In the genomic region with DNA sequence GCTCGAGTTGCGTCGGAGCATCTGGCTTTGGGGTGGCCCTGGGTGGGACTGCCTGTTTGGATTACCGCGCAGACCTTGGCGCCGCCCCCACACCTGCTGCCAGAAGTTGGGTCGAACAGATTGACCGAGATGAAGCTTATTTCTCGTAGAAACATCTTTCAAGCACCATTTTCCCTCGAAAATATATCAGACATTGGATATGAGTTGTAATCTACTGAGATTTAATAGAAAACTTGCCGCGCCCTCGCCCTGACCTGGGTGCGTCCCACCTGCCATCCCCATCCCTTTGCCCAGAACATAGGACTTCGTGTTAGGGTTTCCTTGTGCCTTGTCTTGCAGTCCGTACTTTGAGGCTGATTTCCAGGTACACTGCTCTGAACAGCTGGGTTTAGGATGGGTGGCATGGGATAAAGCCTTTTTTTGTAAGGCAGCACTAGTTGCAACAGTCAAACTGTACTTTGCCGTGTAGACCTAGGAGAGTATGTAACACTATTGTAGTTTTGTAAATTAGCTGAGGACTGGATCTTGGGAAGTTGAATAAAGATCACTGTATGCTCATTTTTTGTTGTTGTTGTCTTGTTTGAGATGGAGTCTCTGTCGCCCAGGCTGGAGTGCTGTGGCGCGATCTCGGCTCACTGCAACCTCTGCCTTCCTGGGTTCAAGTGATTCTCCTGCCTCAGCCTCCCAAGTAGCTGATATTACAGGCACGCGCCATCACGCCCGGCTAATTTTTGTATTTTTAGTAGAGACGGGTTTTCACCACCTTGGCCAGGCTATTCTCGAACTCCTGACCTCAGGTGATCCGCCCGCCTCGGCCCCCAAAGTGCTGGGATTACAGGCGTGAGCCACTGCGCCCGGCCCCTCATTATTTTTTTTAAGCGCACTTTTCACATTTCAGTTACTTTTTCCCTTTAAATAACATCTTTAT, we compare ENCODE assay signal across 8 cellular contexts. TPM values are rescaled to one million over a fixed set of nuclear protein-coding genes. Genes with fewer than 3 reads are reported as not detected.
DNase-seq lines count a peak whose midpoint lies in the region; ATAC-seq and TF ChIP-seq lines count a peak whose summit lies in the region.

No MANE protein-coding gene starts in this region.

- H3K27ac ChIP-seq in Peyer's patch = peak overlapping the region; percentile 98 to 99 (median 98)
- H3K27ac ChIP-seq in fibroblast of lung (ENCODE audit: insufficient read depth, low read length) = peak overlapping the region; percentile 97
- H3K27ac ChIP-seq in sigmoid colon = peak overlapping the region; percentile 97 to 100 (median 98)

- TF ChIP-seq EP300 in sigmoid colon (IDR thresholded peaks at IDR 0.05) = no peak

- peak overlapping the region; percentile 95 for H3K4me2 ChIP-seq in fibroblast of lung (ENCODE audit: extremely low read depth, insufficient read depth, low read length)

- WGBS in sigmoid colon, 2 donors = 45 to 47% methylated on average over 35 of the region's 35 CpGs

- H4K20me1 ChIP-seq in fibroblast of lung (ENCODE audit: control insufficient read depth, extremely low read depth, insufficient read depth, low read length) = no peaks in the 10 kb centered on the region

- peaks cover 47% of the 10 kb centered on the region for H3K79me2 ChIP-seq in fibroblast of lung (ENCODE audit: control insufficient read depth, insufficient read depth, low read length)

- H3K4me1 ChIP-seq in Peyer's patch (peaks cover 0 to 16% (median 0%) of the 10 kb centered on the region in 4 donors), fibroblast of lung (ENCODE audit: control insufficient read depth, extremely low read depth, insufficient read depth, low read length) (no peaks in the 10 kb centered on the region), sigmoid colon (peaks cover 0 to 32% (median 25%) of the 10 kb centered on the region in 4 donors)

- no peaks in the 10 kb centered on the region for H3K36me3 ChIP-seq in Peyer's patch
- no peaks in the 10 kb centered on the region for H3K36me3 ChIP-seq in fibroblast of lung (ENCODE audit: control insufficient read depth, insufficient read depth, low read length)
- H3K36me3 ChIP-seq in sigmoid colon = peaks cover 0 to 2% (median 0%) of the 10 kb centered on the region in 4 donors

- H3K9ac ChIP-seq in fibroblast of lung (ENCODE audit: insufficient read depth, low read length) = peak overlapping the region; percentile 95

- H3K9me3 ChIP-seq in Peyer's patch (no peaks in the 10 kb centered on the region), fibroblast of lung (ENCODE audit: control insufficient read depth, insufficient read depth, low read depth, low read length) (no peaks in the 10 kb centered on the region), sigmoid colon (no peaks in the 10 kb centered on the region)

- ATAC-seq in GM18511 (IDR thresholded peaks at IDR 0.05; ENCODE audit: unreplicated experiment) = no peak

- H3K4me3 ChIP-seq in GM12865 (ENCODE audit: low read depth, low read length) = peak overlapping the region; percentile 87
- peak overlapping the region; percentile 73 to 81 (median 76) for H3K4me3 ChIP-seq in Peyer's patch
- peak overlapping the region; percentile 69 to 98 (median 90) for H3K4me3 ChIP-seq in fibroblast of lung (replicated peaks in 1 of 4; ENCODE audit: control extremely low read depth in 1 of 4, insufficient read depth in 1 of 4, low read depth in 3 of 4, low read length in 4 of 4)
- peak overlapping the region; percentile 70 to 97 (median 78) for H3K4me3 ChIP-seq in sigmoid colon

- peak overlapping the region; percentile 97 for H2AFZ ChIP-seq in fibroblast of lung (ENCODE audit: low read length)

- TF ChIP-seq POLR2A in Peyer's patch (IDR thresholded peaks at IDR 0.05) (no peak), sigmoid colon (IDR thresholded peaks at IDR 0.05) (peak; percentile 24 to 57)

- TF ChIP-seq CTCF in GM12865 (IDR thresholded peaks at IDR 0.05; ENCODE audit: insufficient read depth, low read depth, low read length, missing control alignments) (no peak), Peyer's patch (IDR thresholded peaks at IDR 0.05) (no peak), fibroblast of lung (conservative IDR thresholded peaks at IDR 0.05 in 1 of 2, IDR thresholded peaks at IDR 0.05 in 1 of 2; ENCODE audit: low read depth in 1 of 2, low read length in 2 of 2) (no peak), sigmoid colon (IDR thresholded peaks at IDR 0.05) (no peak)

- intact Hi-C loops in sigmoid colon (cut with DNase I) = loop anchor here (2.0 to 10.0 kb wide), 3 partner anchors 189 to 507 kb away; partner anchors contain the start of genes PPIA, PURB and TBRG4

- DNase-seq in GM12865 (ENCODE audit: low read depth) = no peak
- no peak for DNase-seq in Peyer's patch
- no peak for DNase-seq in fibroblast of lung (ENCODE audit: low read depth in 2 of 2)
- no peak for DNase-seq in sigmoid colon
- DNase-seq in AML-193 (lab: John Stamatoyannopoulos, UW) = no peak
- no peak for DNase-seq in epidermal melanocyte (ENCODE audit: insufficient read length, low spot score)
- no peak for DNase-seq in HuH-7.5 (ENCODE audit: low spot score)

- H3K27me3 ChIP-seq in Peyer's patch (no peaks in the 10 kb centered on the region), fibroblast of lung (ENCODE audit: control insufficient read depth, insufficient read depth, low read length) (peaks cover 2% of the 10 kb centered on the region), sigmoid colon (no peaks in the 10 kb centered on the region)

RNA-seq across cellular contexts. Expression of gene OGDH, which starts 1.0 kb away (rescaled TPM):
- total RNA-seq in Peyer's patch (100 to 1,000 TPM in 3 of 4 donors, 10 to 100 TPM in 1; 88.3 to 246 (median 217) TPM), fibroblast of lung (40.8 and 69.2 TPM in 2 replicates), sigmoid colon (100 to 1,000 TPM in 2 of 4 donors, 10 to 100 TPM in 2; 65.5 to 102 (median 98.3) TPM)
- polyA plus RNA-seq in fibroblast of lung (60.8 and 74.9 TPM in 2 replicates), sigmoid colon (10 to 100 TPM; 39.0 to 74.4 (median 68.0) TPM)
- 63.2 and 64.3 TPM in 2 replicates for polyA plus RNA-seq in fibroblast of lung (2012)
- 239 and 248 TPM in 2 replicates for polyA minus RNA-seq in fibroblast of lung (ENCODE audit: low replicate concordance)

RNA-seq across cellular contexts. Expression of gene TMED4, which starts 25.4 kb away (rescaled TPM):
- total RNA-seq in Peyer's patch = 100 to 1,000 TPM in 3 of 4 donors, 10 to 100 TPM in 1; 80.9 to 319 (median 262) TPM
- 74.7 and 101 TPM in 2 replicates for total RNA-seq in fibroblast of lung
- polyA plus RNA-seq in fibroblast of lung = 74.5 and 81.5 TPM in 2 replicates
- polyA plus RNA-seq in fibroblast of lung (2012) = 48.0 and 53.9 TPM in 2 replicates
- polyA minus RNA-seq in fibroblast of lung (ENCODE audit: low replicate concordance) = 38.7 and 80.9 TPM in 2 replicates
- 100 to 1,000 TPM; 114 to 209 (median 154) TPM for total RNA-seq in sigmoid colon
- polyA plus RNA-seq in sigmoid colon = 10 to 100 TPM; 18.6 to 49.8 (median 20.8) TPM

RNA-seq across cellular contexts. Expression of gene DDX56, which starts 33.7 kb away (rescaled TPM):
- total RNA-seq in Peyer's patch (10 to 100 TPM; 67.8 to 96.4 (median 88.9) TPM), fibroblast of lung (38.3 and 44.4 TPM in 2 replicates), sigmoid colon (10 to 100 TPM; 27.8 to 56.1 (median 44.2) TPM)
- polyA plus RNA-seq in fibroblast of lung (36.0 and 63.4 TPM in 2 replicates), sigmoid colon (10 to 100 TPM; 14.6 to 60.5 (median 19.2) TPM)
- polyA plus RNA-seq in fibroblast of lung (2012) = 37.8 and 75.0 TPM in 2 replicates
- polyA minus RNA-seq in fibroblast of lung (ENCODE audit: low replicate concordance) = 70.5 and 113 TPM in 2 replicates

Comparison
In these comparisons a context has a peak if more than half of its experiments do, and no peak if none do; other contexts are left out.
1. POLR2A ChIP-seq: peak in sigmoid colon (2 of 2); none in Peyer's patch (0 of 2).
2. Peak in every context shown above with its lines, with median percentiles within 50 percentile points of each other: H3K4me3 ChIP-seq and H3K27ac ChIP-seq.